ENCODE assay signal across 2 cellular contexts in genomic region chr1:243483952-243484351, GRCh38.
A peak's percentile ranks its signal among the peaks of the same experiment; 100 is the strongest.
TF ChIP-seq lines count a peak whose summit lies in the region.

No MANE protein-coding gene starts in this region.

TF ChIP-seq in liver, 16 proteins besides CTCF, POLR2A, EP300 and RAD21:
- TF ChIP-seq REST (IDR thresholded peaks at IDR 0.05) (peak; percentile 65), EGR1 (IDR thresholded peaks at IDR 0.05; ENCODE audit: low read depth in 2 of 2) (peak in 1 of 2 donors; percentile 14), FOXA2 (IDR thresholded peaks at IDR 0.05) (no peak), GABPA (IDR thresholded peaks at IDR 0.05 in 1 of 2, conservative IDR thresholded peaks at IDR 0.05 in 1 of 2) (no peak), HNF4A (conservative IDR thresholded peaks at IDR 0.05) (peak; percentile 87 to 94), ZBTB33 (IDR thresholded peaks at IDR 0.05) (no peak), HNF4G (IDR thresholded peaks at IDR 0.05) (peak; percentile 74), RXRA (IDR thresholded peaks at IDR 0.05) (peak; percentile 57 to 72), YY1 (IDR thresholded peaks at IDR 0.05) (peak; percentile 97), FOXA1 (IDR thresholded peaks at IDR 0.05) (peak; percentile 15), SP1 (IDR thresholded peaks at IDR 0.05) (peak; percentile 77), ATF3 (IDR thresholded peaks at IDR 0.05) (no peak)

TF ChIP-seq in HepG2, 621 proteins besides CTCF, POLR2A, EP300 and RAD21 (continued from another document):
- TF ChIP-seq SRF (IDR thresholded peaks at IDR 0.05; ENCODE audit: low read depth, low read length) (no peak), TEAD3 (CRISPR knock-in tag; optimal IDR thresholded peaks at IDR 0.05; ENCODE audit: borderline replicate concordance) (no peak)
- TF ChIP-seq, protein P1, sequence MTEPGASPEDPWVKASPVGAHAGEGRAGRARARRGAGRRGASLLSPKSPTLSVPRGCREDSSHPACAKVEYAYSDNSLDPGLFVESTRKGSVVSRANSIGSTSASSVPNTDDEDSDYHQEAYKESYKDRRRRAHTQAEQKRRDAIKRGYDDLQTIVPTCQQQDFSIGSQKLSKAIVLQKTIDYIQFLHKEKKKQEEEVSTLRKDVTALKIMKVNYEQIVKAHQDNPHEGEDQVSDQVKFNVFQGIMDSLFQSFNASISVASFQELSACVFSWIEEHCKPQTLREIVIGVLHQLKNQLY (CRISPR knock-in tag; IDR thresholded peaks at IDR 0.05): no peak
